In the genomic region with DNA sequence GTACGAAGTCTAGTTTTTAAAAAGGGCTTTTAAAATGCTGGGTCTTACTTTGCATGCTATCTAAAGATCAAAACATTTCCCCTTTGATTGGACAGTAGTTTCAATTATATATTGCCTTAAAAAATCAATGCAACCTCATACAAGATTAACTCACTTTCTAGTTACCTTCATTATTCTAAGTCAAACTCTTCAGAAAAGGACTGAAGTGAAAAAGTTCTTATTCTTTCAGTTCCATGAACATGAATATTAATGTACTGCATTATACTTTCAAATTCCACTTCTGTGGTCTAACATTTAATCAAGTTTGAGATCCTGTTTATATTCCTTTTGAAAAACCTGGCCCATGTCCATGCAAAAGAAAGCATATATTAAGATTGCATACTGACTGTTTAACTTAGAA, we compare ENCODE assay signal across 1 cellular context.
TF ChIP-seq lines count a peak whose summit lies in the region.

No MANE protein-coding gene starts in this region.

TF ChIP-seq in K562, 482 proteins besides CTCF, POLR2A, EP300 and RAD21:
- peak; percentile 54; the same call in 1 of the 2 replicates for TF ChIP-seq POLR2H (tag; IDR thresholded peaks at IDR 0.05; ENCODE audit: low read depth)
- TF ChIP-seq POLR2AphosphoS2 (IDR thresholded peaks at IDR 0.05; ENCODE audit: low read length): peak; percentile 71; the same call in 1 of the 2 replicates
- TF ChIP-seq ZNF436 (CRISPR knock-in tag; IDR thresholded peaks at IDR 0.05): no peak
TF ChIP-seq in K562: peak in this region for 2.
